8 cellular contexts compared by ENCODE assay signal in the genomic region with DNA sequence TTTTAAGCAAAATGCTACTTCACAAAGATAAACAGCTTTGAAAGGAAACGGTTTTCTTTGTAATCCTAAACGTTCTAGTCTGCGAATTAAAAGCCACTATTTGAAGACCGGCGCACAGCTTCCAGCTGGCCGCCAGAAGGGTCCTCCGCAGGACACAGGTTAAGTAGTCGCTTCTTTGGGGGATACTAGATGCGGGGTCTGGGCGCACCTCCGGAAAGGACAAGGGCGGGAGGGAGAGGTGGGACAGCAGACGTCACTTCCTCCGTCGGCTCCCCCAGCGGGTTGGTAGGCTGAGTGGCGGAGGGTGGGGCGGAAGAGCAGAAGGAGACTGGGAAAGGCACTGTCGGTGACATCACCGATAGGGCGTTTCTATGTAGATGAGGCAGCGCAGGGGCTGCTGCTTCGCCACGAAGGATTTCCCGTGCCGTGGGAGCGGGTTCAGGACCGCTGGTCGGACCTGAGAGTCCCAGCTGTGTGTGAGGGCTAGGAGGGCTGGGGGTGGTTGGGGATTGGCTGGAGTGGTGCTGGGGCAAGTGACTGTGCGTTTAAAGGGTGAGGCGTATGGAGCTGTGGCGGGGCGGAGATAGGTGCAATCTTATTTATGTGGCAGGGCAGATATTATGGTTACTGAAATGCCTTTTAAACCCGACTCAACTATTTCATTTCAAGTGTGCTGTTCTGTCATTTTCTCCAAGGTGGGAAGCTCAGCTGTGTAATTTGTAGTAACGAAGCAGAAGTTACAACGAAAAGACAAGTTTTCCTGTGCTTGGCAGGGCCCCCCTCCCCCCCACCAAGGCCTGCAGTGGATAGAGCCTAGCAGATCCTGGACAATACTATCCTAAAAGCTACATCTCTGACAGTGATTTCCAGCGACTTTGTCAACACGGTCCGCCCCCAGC.
DNase-seq lines count a peak whose midpoint lies in the region; ATAC-seq lines count a peak whose summit lies in the region.

No MANE protein-coding gene starts in this region.

- peak; percentile 85 for DNase-seq in COLO668 (lab: John Stamatoyannopoulos, UW; ENCODE audit: unreplicated experiment)
- peak; percentile 99 to 100 for DNase-seq in NCI-H526 (lab: John Stamatoyannopoulos, UW)
- DNase-seq in activated CD4-positive, alpha-beta T cell treated with anti-CD3 and anti-CD28 coated beads for 48 hours, result peak; percentile 80
- DNase-seq in dermis blood vessel endothelial cell, result peak; percentile 89
- DNase-seq in left lobe of liver (ENCODE audit: low spot score), result peak; percentile 77
- DNase-seq in stimulated activated CD4-positive, alpha-beta T cell treated with anti-CD3 and anti-CD28 coated beads, Interleukin-1b, Interleukin-23, amount 100 ng/mL, for 48 hours, result peak; percentile 82

- ATAC-seq in GM19455 (IDR thresholded peaks at IDR 0.05; ENCODE audit: unreplicated experiment) (peak; percentile 80), HG03558 (IDR thresholded peaks at IDR 0.05; ENCODE audit: extremely low read depth, unreplicated experiment) (peak; percentile 62), left lobe of liver (peak; percentile 95)

Comparison
In these comparisons a context has a peak if more than half of its experiments do, and no peak if none do; other contexts are left out.
1. Peak in every context shown above with its lines: DNase-seq and ATAC-seq.